Comparison of ENCODE assay signal across 9 cellular contexts in genomic region chr1:33903210-33903589, GRCh38. TPM values are rescaled to one million over a fixed set of nuclear protein-coding genes. Genes with fewer than 3 reads are reported as not detected.
A peak's percentile ranks its signal among the peaks of the same experiment; 100 is the strongest.
DNase-seq lines count a peak whose midpoint lies in the region; ATAC-seq and TF ChIP-seq lines count a peak whose summit lies in the region.
"Had no signal": no experiment of that assay in that cellular context is flagged by ENCODE, and none has a peak within 500 bp of the region (broad histone marks: within the 10 kb centered on the region; RNA-seq: fewer than 3 reads in every experiment).

No MANE protein-coding gene starts in this region.

- H3K27ac Mint-ChIP-seq in glutamatergic neuron (ENCODE audit: unreplicated experiment), result peak overlapping the region; percentile 41
- no peak overlapping the region for H3K27ac Mint-ChIP-seq in neural progenitor cell

- no peaks in the 10 kb centered on the region for H4K20me1 ChIP-seq in neural progenitor cell (ENCODE audit: low read depth)

- H3K4me3 ChIP-seq in neural progenitor cell, result no peak overlapping the region

- no peaks in the 10 kb centered on the region for H3F3A ChIP-seq in neural progenitor cell (ENCODE audit: low read depth)

- ATAC-seq in GM18498 (IDR thresholded peaks at IDR 0.05; ENCODE audit: unreplicated experiment), result peak; percentile 63
- peak; percentile 45 for ATAC-seq in GM21529 (IDR thresholded peaks at IDR 0.05; ENCODE audit: unreplicated experiment)
- peak; percentile 45 for ATAC-seq in HG03457 (IDR thresholded peaks at IDR 0.05; ENCODE audit: unreplicated experiment)

- H2AFZ ChIP-seq in neural progenitor cell (replicated peaks), result no peak overlapping the region

- TF ChIP-seq CTCF in glutamatergic neuron (IDR thresholded peaks at IDR 0.05; ENCODE audit: partially characterized antibody, unreplicated experiment) (no peak), neural progenitor cell (IDR thresholded peaks at IDR 0.05) (no peak)

- no peaks in the 10 kb centered on the region for H3K9me3 ChIP-seq in neural progenitor cell (ENCODE audit: low read depth)

- H3K4me1 ChIP-seq in neural progenitor cell, result peaks cover 12% of the 10 kb centered on the region

- H3K27me3 ChIP-seq in neural progenitor cell, result no peaks in the 10 kb centered on the region

- H3K4me3 Mint-ChIP-seq in glutamatergic neuron (ENCODE audit: unreplicated experiment) (no peak overlapping the region), neural progenitor cell (no peak overlapping the region)

- no peak overlapping the region for H3K27ac ChIP-seq in neural progenitor cell

- H3K9me3 Mint-ChIP-seq in glutamatergic neuron (ENCODE audit: unreplicated experiment), result peaks cover 4% of the 10 kb centered on the region
- H3K9me3 Mint-ChIP-seq in neural progenitor cell, result no peaks in the 10 kb centered on the region

- H3K4me1 Mint-ChIP-seq in glutamatergic neuron (ENCODE audit: low read depth, unreplicated experiment) (no peaks in the 10 kb centered on the region), neural progenitor cell (peaks cover 14% of the 10 kb centered on the region)

- no peaks in the 10 kb centered on the region for H3K27me3 Mint-ChIP-seq in glutamatergic neuron (ENCODE audit: unreplicated experiment)
- peaks cover 7% of the 10 kb centered on the region for H3K27me3 Mint-ChIP-seq in neural progenitor cell (ENCODE audit: insufficient read depth, low read depth)

- DNase-seq in glutamatergic neuron (no peak), glomerular visceral epithelial cell (ENCODE audit: extremely low spot score) (no peak), NCI-H2227 (lab: John Stamatoyannopoulos, UW; ENCODE audit: unreplicated experiment) (no peak), iPS-NIHi11 (ENCODE audit: low spot score) (no peak), neural progenitor cell (ENCODE audit: low spot score) (no peak)
- DNase-seq: RPMI8226 had no signal

- no peaks in the 10 kb centered on the region for H3K36me3 ChIP-seq in neural progenitor cell

- H3K9ac ChIP-seq in neural progenitor cell, result no peak overlapping the region

- H3K36me3 Mint-ChIP-seq in glutamatergic neuron (ENCODE audit: unreplicated experiment), result no peaks in the 10 kb centered on the region
- no peaks in the 10 kb centered on the region for H3K36me3 Mint-ChIP-seq in neural progenitor cell

- no peak overlapping the region for H3K4me2 ChIP-seq in neural progenitor cell

- H3K79me2 ChIP-seq in neural progenitor cell (ENCODE audit: low read depth), result no peaks in the 10 kb centered on the region

RNA-seq across cellular contexts. Expression of gene HMGB4, which starts 39.3 kb away (rescaled TPM):
- not detected for total RNA-seq in glutamatergic neuron (ENCODE audit: unreplicated experiment)
- total RNA-seq in neural progenitor cell (ENCODE audit: low replicate concordance), result not detected in 2 replicates
